In genomic region chr7:47080816-47081215, GRCh38 we compare ENCODE assay signal across 21 cellular contexts.
DNase-seq lines count a peak whose midpoint lies in the region; ATAC-seq and TF ChIP-seq lines count a peak whose summit lies in the region.
"Had no signal": no experiment of that assay in that cellular context is flagged by ENCODE, and none has a peak within 500 bp of the region (broad histone marks: within the 10 kb centered on the region; RNA-seq: fewer than 3 reads in every experiment).

No MANE protein-coding gene starts in this region.

- H3K27ac ChIP-seq in upper lobe of right lung, result no peak overlapping the region
- H3K27ac ChIP-seq: neutrophil, PC-9 had no signal

- H3K4me3 ChIP-seq in upper lobe of right lung, result no peak overlapping the region
- H3K4me3 ChIP-seq: PC-9 had no signal

- no peaks in the 10 kb centered on the region for H3K36me3 ChIP-seq in upper lobe of right lung
- H3K36me3 ChIP-seq: neutrophil had no signal

- H3K27me3 ChIP-seq in upper lobe of right lung, result no peaks in the 10 kb centered on the region
- H3K27me3 ChIP-seq: neutrophil had no signal

- peak; percentile 65 for ATAC-seq in left ventricle myocardium superior
- peak; percentile 75 for ATAC-seq in upper lobe of right lung
- no peak for ATAC-seq in HG02938 (IDR thresholded peaks at IDR 0.05; ENCODE audit: unreplicated experiment)
- ATAC-seq: stimulated activated naive B cell treated with anti-CD40 and anti-IgM and Interleukin-4, amounts not matched to agents 10 μg/mL and 1 μg/mL and 100 μg/mL, for 72 hours had no signal

- H3K4me1 ChIP-seq in upper lobe of right lung, result no peaks in the 10 kb centered on the region

- intact Hi-C loops in left ventricle myocardium superior (cut with micrococcal nuclease) (loop anchor here (10.0 kb wide), 2 partner anchors 306 to 1156 kb away; partner anchors contain the start of gene IGFBP3), upper lobe of right lung (cut with DNase I) (no loop called here)

- peak; percentile 13 for DNase-seq in NCI-H748 (lab: John Stamatoyannopoulos, UW; ENCODE audit: unreplicated experiment)
- no peak for DNase-seq in NCI-H748 treated with DMSO at 0.1 percent for 48 hours (lab: John Stamatoyannopoulos, UW)
- DNase-seq in RPMI7951 (ENCODE audit: low read depth), result peak; percentile 59
- DNase-seq in left ventricle myocardium superior, result no peak
- no peak for DNase-seq in upper lobe of right lung
- DNase-seq in activated gamma-delta T cell (lab: John Stamatoyannopoulos, UW), result no peak
- no peak for DNase-seq in NCI-H526 (lab: John Stamatoyannopoulos, UW)
- DNase-seq: activated CD4-positive, alpha-beta T cell treated with anti-CD3 and anti-CD28 coated beads for 1 hour; activated effector memory CD4-positive, alpha-beta T cell treated with anti-CD3 and anti-CD28 coated beads, Interleukin-2, amount 50 U/mL, for 16 hours; effector CD8-positive, alpha-beta T cell; hippocampal formation; KG1; kidney; NCI-H1105; NCI-H69; PC-9; SK-N-SH; stimulated activated naive B cell treated with anti-CD40 and anti-IgM and Interleukin-4, amounts not matched to agents 10 μg/mL and 1 μg/mL and 100 μg/mL, for 72 hours; T-helper 9 cell had no signal

- no peaks in the 10 kb centered on the region for H3K9me3 ChIP-seq in upper lobe of right lung
- H3K9me3 ChIP-seq: neutrophil, SK-N-SH had no signal

- no peak for TF ChIP-seq CTCF in upper lobe of right lung (IDR thresholded peaks at IDR 0.05)

Comparison
In these comparisons a context has a peak if more than half of its experiments do, and no peak if none do; other contexts are left out.
1. DNase-seq: peak in NCI-H748 (single experiment) and RPMI7951 (single experiment); none in NCI-H748 treated with DMSO at 0.1 percent for 48 hours (single experiment), left ventricle myocardium superior (single experiment), upper lobe of right lung (single experiment), activated gamma-delta T cell (single experiment) and NCI-H526 (0 of 2).